9 cellular contexts compared by ENCODE assay signal in genomic region chr2:201261471-201261870, GRCh38. TPM values are rescaled to one million over a fixed set of nuclear protein-coding genes. Genes with fewer than 3 reads are reported as not detected.
DNase-seq lines count a peak whose midpoint lies in the region; ATAC-seq, FAIRE-seq and TF ChIP-seq lines count a peak whose summit lies in the region.
"Had no signal": no experiment of that assay in that cellular context is flagged by ENCODE, and none has a peak within 500 bp of the region (broad histone marks: within the 10 kb centered on the region; RNA-seq: fewer than 3 reads in every experiment).

No MANE protein-coding gene starts in this region.

- H3K27ac Mint-ChIP-seq in central memory CD8-positive, alpha-beta T cell (ENCODE audit: low read depth), result peak overlapping the region; percentile 98

- no peaks in the 10 kb centered on the region for H3K27me3 Mint-ChIP-seq in central memory CD8-positive, alpha-beta T cell

- no peak for DNase-seq in GM12891 (ENCODE audit: insufficient read length, low spot score)
- DNase-seq in activated CD4-positive, CD25-positive, alpha-beta regulatory T cell (lab: John Stamatoyannopoulos, UW), result peak; percentile 15 to 58 (median 43)
- peak; percentile 30 to 55 for DNase-seq in central memory CD8-positive, alpha-beta T cell (ENCODE audit: low spot score in 2 of 2)
- DNase-seq in stimulated activated CD4-positive, alpha-beta T cell treated with anti-CD3 and anti-CD28 coated beads, Interleukin-2, amount 100 ng/mL, for 24 hours, result peak; percentile 57 to 58
- no peak for DNase-seq in GF-D8 (lab: John Stamatoyannopoulos, UW)
- DNase-seq: HCEC 1CT had no signal

- FAIRE-seq in GM12891 (lab: Jason Lieb, UNC), result peak; percentile 41

- H3K4me1 Mint-ChIP-seq in central memory CD8-positive, alpha-beta T cell, result peaks cover 77% of the 10 kb centered on the region

- ATAC-seq in central memory CD8-positive, alpha-beta T cell (replicated peaks; ENCODE audit: extremely low read depth, poor library complexity, severe bottlenecking), result no peak
- ATAC-seq in GM18870 (IDR thresholded peaks at IDR 0.05; ENCODE audit: unreplicated experiment) (no peak), GM19351 (IDR thresholded peaks at IDR 0.05; ENCODE audit: unreplicated experiment) (no peak), HG02759 (IDR thresholded peaks at IDR 0.05; ENCODE audit: unreplicated experiment) (no peak)

- H3K4me3 Mint-ChIP-seq in central memory CD8-positive, alpha-beta T cell, result peak overlapping the region; percentile 93

- H3K36me3 Mint-ChIP-seq in central memory CD8-positive, alpha-beta T cell (ENCODE audit: insufficient read depth), result peaks cover 46% of the 10 kb centered on the region

- no peak for TF ChIP-seq POLR2A in GM12891 (IDR thresholded peaks at IDR 0.05; ENCODE audit: low read depth, low read length)

- H3K9me3 Mint-ChIP-seq in central memory CD8-positive, alpha-beta T cell, result no peaks in the 10 kb centered on the region

TF ChIP-seq in GM12891, 5 proteins besides CTCF, POLR2A, EP300 and RAD21:
- TF ChIP-seq SPI1 (IDR thresholded peaks at IDR 0.05; ENCODE audit: low read depth, low read length) (no peak), POLR2AphosphoS5 (IDR thresholded peaks at IDR 0.05; ENCODE audit: low read depth, low read length) (no peak), PAX5 (IDR thresholded peaks at IDR 0.05; ENCODE audit: insufficient read depth, low read length, severe bottlenecking) (no peak), TAF1 (IDR thresholded peaks at IDR 0.05; ENCODE audit: low read depth, low read length) (no peak), POU2F2 (IDR thresholded peaks at IDR 0.05; ENCODE audit: low read depth, low read length) (no peak)

RNA-seq across cellular contexts. Expression of gene CASP8, which starts 1.1 kb away (rescaled TPM):
- 9.9 TPM for polyA plus RNA-seq in GM12891 (2012; ENCODE audit: low read depth, missing spikeins)

Comparison
In these comparisons a context has a peak if more than half of its experiments do, and no peak if none do; other contexts are left out.
1. DNase-seq: peak in activated CD4-positive, CD25-positive, alpha-beta regulatory T cell (4 of 4), central memory CD8-positive, alpha-beta T cell (2 of 2) and stimulated activated CD4-positive, alpha-beta T cell treated with anti-CD3 and anti-CD28 coated beads, Interleukin-2, amount 100 ng/mL, for 24 hours (2 of 2); none in GM12891 (single experiment) and GF-D8 (single experiment).